In the genomic region with DNA sequence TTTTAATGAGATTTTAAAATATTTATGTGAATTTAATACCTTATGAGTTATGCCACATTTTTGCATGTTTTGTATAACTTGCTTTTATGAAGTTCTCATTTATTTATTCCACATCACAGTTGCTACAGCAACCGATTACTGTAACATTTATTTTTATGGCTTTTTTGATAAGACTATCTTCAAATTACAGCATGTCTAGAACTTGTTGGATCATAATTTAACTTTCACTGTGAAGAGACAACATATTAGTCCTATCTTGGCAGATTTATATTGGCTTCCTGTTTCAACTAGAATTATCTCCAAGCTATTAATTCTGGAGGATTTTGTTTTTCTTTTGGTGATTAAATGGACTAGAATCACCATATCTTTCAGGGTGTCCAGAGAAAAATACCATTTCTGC, we compare ENCODE assay signal across 15 cellular contexts.
DNase-seq lines count a peak whose midpoint lies in the region; ATAC-seq, FAIRE-seq and TF ChIP-seq lines count a peak whose summit lies in the region.
"Had no signal": no experiment of that assay in that cellular context is flagged by ENCODE, and none has a peak within 500 bp of the region (broad histone marks: within the 10 kb centered on the region; RNA-seq: fewer than 3 reads in every experiment).

No MANE protein-coding gene starts in this region.

- H3K27me3 ChIP-seq in ACC112 (ENCODE audit: insufficient read depth, low read length) (no peaks in the 10 kb centered on the region), small intestine (ENCODE audit: control insufficient read depth in 2 of 2, insufficient read depth in 2 of 2, low read length in 2 of 2) (no peaks in the 10 kb centered on the region), upper lobe of right lung (no peaks in the 10 kb centered on the region), neuronal stem cell (ENCODE audit: control insufficient read depth in 3 of 3, insufficient read depth in 3 of 3, low read depth in 1 of 3, low read length in 3 of 3) (no peaks in the 10 kb centered on the region)
- H3K27me3 ChIP-seq: BLaER1 treated with 17β-estradiol and CSF1 and Interleukin-3, amounts not matched to agents 10 nM and 100 nM had no signal

- no peak overlapping the region for H3K14ac ChIP-seq in neuronal stem cell (ENCODE audit: low read length)

- H2AFZ ChIP-seq in ACC112 (ENCODE audit: low read length, unreplicated experiment) (peak overlapping the region; percentile 25), neuronal stem cell (ENCODE audit: low read length) (no peak overlapping the region)

- H3K9me3 Mint-ChIP-seq in activated T-helper 2 cell treated with anti-CD3 and anti-CD28 coated beads, Interferon-gamma antibody, Interleukin-2, Interleukin-4, amounts not matched to agents 10 μg/mL and 5 μg/mL and 100 μg/mL, durations not matched to agents 14 hours and 24 hours and 36 hours: peaks cover 1% of the 10 kb centered on the region

- H3K4me1 ChIP-seq in ACC112 (ENCODE audit: control insufficient read depth, insufficient read depth, low read length, unreplicated experiment) (no peaks in the 10 kb centered on the region), small intestine (ENCODE audit: control insufficient read depth in 2 of 2, insufficient read depth in 1 of 2, low read depth in 1 of 2, low read length in 1 of 2) (no peaks in the 10 kb centered on the region), upper lobe of right lung (no peaks in the 10 kb centered on the region), neuronal stem cell (ENCODE audit: control insufficient read depth in 2 of 2, insufficient read depth in 1 of 2, low read depth in 1 of 2, low read length in 2 of 2) (no peaks in the 10 kb centered on the region)

- H3K4me2 ChIP-seq in neuronal stem cell (ENCODE audit: insufficient read depth, low read length, poor library complexity, severe bottlenecking): no peak overlapping the region
- H3K4me2 ChIP-seq: BLaER1 treated with 17β-estradiol and CSF1 and Interleukin-3, amounts not matched to agents 10 nM and 100 nM had no signal

- H2BK120ac ChIP-seq in neuronal stem cell (ENCODE audit: low read depth, low read length): no peak overlapping the region

- H3K4me3 Mint-ChIP-seq in activated T-helper 2 cell treated with anti-CD3 and anti-CD28 coated beads, Interferon-gamma antibody, Interleukin-2, Interleukin-4, amounts not matched to agents 10 μg/mL and 5 μg/mL and 100 μg/mL, durations not matched to agents 14 hours and 24 hours and 36 hours (ENCODE audit: low read depth): no peak overlapping the region
- H3K4me3 Mint-ChIP-seq: CD4-positive, CD25-positive, alpha-beta regulatory T cell had no signal

- H3K4me3 ChIP-seq in ACC112 (ENCODE audit: low read depth, low read length) (no peak overlapping the region), fibroblast of villous mesenchyme (ENCODE audit: low read depth, low read length) (no peak overlapping the region), small intestine (ENCODE audit: low read depth in 1 of 2, low read length in 2 of 2) (no peak overlapping the region), upper lobe of right lung (no peak overlapping the region), neuronal stem cell (ENCODE audit: low read length in 2 of 2) (no peak overlapping the region)
- H3K4me3 ChIP-seq: BLaER1 treated with 17β-estradiol and CSF1 and Interleukin-3, amounts not matched to agents 10 nM and 100 nM had no signal

- intact Hi-C loops in upper lobe of right lung (cut with DNase I): no loop called here
- intact Hi-C loops in activated T-helper 2 cell treated with anti-CD3 and anti-CD28 coated beads, Interferon-gamma antibody, Interleukin-2, Interleukin-4, amounts not matched to agents 10 μg/mL and 5 μg/mL and 100 μg/mL, durations not matched to agents 14 hours and 24 hours and 36 hours (cut with micrococcal nuclease): no loop called here

- FAIRE-seq in small intestine (lab: Jason Lieb, UNC): no peak
- FAIRE-seq: GM19239 had no signal

- no peak overlapping the region for H3K27ac ChIP-seq in ACC112 (ENCODE audit: low read depth, low read length)
- no peak overlapping the region for H3K27ac ChIP-seq in small intestine (ENCODE audit: low read depth in 1 of 2, low read length in 1 of 2)
- no peak overlapping the region for H3K27ac ChIP-seq in upper lobe of right lung
- no peak overlapping the region for H3K27ac ChIP-seq in neuronal stem cell (replicated peaks; ENCODE audit: low read length)
- H3K27ac ChIP-seq: 22Rv1; BLaER1 treated with 17β-estradiol and CSF1 and Interleukin-3, amounts not matched to agents 10 nM and 100 nM had no signal

- H3K18ac ChIP-seq in neuronal stem cell (ENCODE audit: low read length): no peak overlapping the region

- H3K79me2 ChIP-seq in ACC112 (ENCODE audit: control insufficient read depth, insufficient read depth, low read length, unreplicated experiment): no peaks in the 10 kb centered on the region

- no peak overlapping the region for H3K23ac ChIP-seq in neuronal stem cell (ENCODE audit: low read depth, low read length, poor library complexity)

- H4K91ac ChIP-seq in neuronal stem cell (ENCODE audit: low read depth, low read length, poor library complexity): no peak overlapping the region

- no peak overlapping the region for H2BK12ac ChIP-seq in neuronal stem cell (ENCODE audit: low read length)

- 18 to 57% (median 44%) methylated on average over 1 of the region's 1 CpG for WGBS in small intestine, 3 donors
- WGBS in neuronal stem cell (ENCODE audit: extremely low coverage in 2 of 2, insufficient read length in 2 of 2, insufficient replicate concordance in 1 of 2), 2 donors: no CpG with 5 or more reads among the region's 1 CpG

- no peak overlapping the region for H3K4ac ChIP-seq in neuronal stem cell (ENCODE audit: low read length)

- H3K36me3 ChIP-seq in ACC112 (ENCODE audit: insufficient read depth, low read length) (no peaks in the 10 kb centered on the region), small intestine (ENCODE audit: control insufficient read depth in 2 of 2, insufficient read depth in 2 of 2, low read length in 2 of 2) (no peaks in the 10 kb centered on the region), upper lobe of right lung (no peaks in the 10 kb centered on the region), neuronal stem cell (replicated peaks in 1 of 2; ENCODE audit: control insufficient read depth in 2 of 2, insufficient read depth in 2 of 2, low read length in 2 of 2) (no peaks in the 10 kb centered on the region)
- H3K36me3 ChIP-seq: BLaER1 treated with 17β-estradiol and CSF1 and Interleukin-3, amounts not matched to agents 10 nM and 100 nM had no signal

- H3K4me1 Mint-ChIP-seq in activated T-helper 2 cell treated with anti-CD3 and anti-CD28 coated beads, Interferon-gamma antibody, Interleukin-2, Interleukin-4, amounts not matched to agents 10 μg/mL and 5 μg/mL and 100 μg/mL, durations not matched to agents 14 hours and 24 hours and 36 hours (ENCODE audit: low read depth): no peaks in the 10 kb centered on the region
- H3K4me1 Mint-ChIP-seq: CD4-positive, CD25-positive, alpha-beta regulatory T cell had no signal

- no peaks in the 10 kb centered on the region for H3K36me3 Mint-ChIP-seq in activated T-helper 2 cell treated with anti-CD3 and anti-CD28 coated beads, Interferon-gamma antibody, Interleukin-2, Interleukin-4, amounts not matched to agents 10 μg/mL and 5 μg/mL and 100 μg/mL, durations not matched to agents 14 hours and 24 hours and 36 hours (ENCODE audit: low read depth)
- H3K36me3 Mint-ChIP-seq: CD4-positive, CD25-positive, alpha-beta regulatory T cell had no signal

- TF ChIP-seq CTCF in fibroblast of villous mesenchyme (IDR thresholded peaks at IDR 0.05; ENCODE audit: insufficient read depth, low read depth, low read length) (no peak), upper lobe of right lung (IDR thresholded peaks at IDR 0.05) (no peak)

- no peak overlapping the region for H3K9ac ChIP-seq in neuronal stem cell (ENCODE audit: low read depth, low read length, poor library complexity)
- H3K9ac ChIP-seq: BLaER1 treated with 17β-estradiol and CSF1 and Interleukin-3, amounts not matched to agents 10 nM and 100 nM had no signal

- no peak for ATAC-seq in upper lobe of right lung
- ATAC-seq: HCT116 had no signal

- H3K9me3 ChIP-seq in small intestine (ENCODE audit: control insufficient read depth, low read depth) (no peaks in the 10 kb centered on the region), upper lobe of right lung (no peaks in the 10 kb centered on the region), neuronal stem cell (replicated peaks in 1 of 2; ENCODE audit: control insufficient read depth in 2 of 2, insufficient read depth in 1 of 2, low read depth in 1 of 2, low read length in 2 of 2) (peaks cover 0 to 1% of the 10 kb centered on the region in 2 donors)
- H3K9me3 ChIP-seq: BLaER1 treated with 17β-estradiol and CSF1 and Interleukin-3, amounts not matched to agents 10 nM and 100 nM had no signal

- DNase-seq in OCI-M1 (lab: John Stamatoyannopoulos, UW): peak; percentile 55
- DNase-seq in fibroblast of villous mesenchyme (ENCODE audit: low read depth): peak; percentile 64
- peak; percentile 63 for DNase-seq in small intestine
- no peak for DNase-seq in upper lobe of right lung
- no peak for DNase-seq in neuronal stem cell (ENCODE audit: low spot score)
- no peak for DNase-seq in activated T-helper 2 cell treated with anti-CD3 and anti-CD28 coated beads, Interferon-gamma antibody, Interleukin-2, Interleukin-4, amounts not matched to agents 10 μg/mL and 5 μg/mL and 100 μg/mL, durations not matched to agents 14 hours and 24 hours and 36 hours (ENCODE audit: low spot score)
- DNase-seq: CD4-positive, CD25-positive, alpha-beta regulatory T cell; DMS53; GF-D8; IMR-90 had no signal

- no peaks in the 10 kb centered on the region for H3K79me1 ChIP-seq in neuronal stem cell (ENCODE audit: low read depth, low read length)

- H2BK15ac ChIP-seq in neuronal stem cell (ENCODE audit: low read length): no peak overlapping the region

- no peaks in the 10 kb centered on the region for H3K27me3 Mint-ChIP-seq in activated T-helper 2 cell treated with anti-CD3 and anti-CD28 coated beads, Interferon-gamma antibody, Interleukin-2, Interleukin-4, amounts not matched to agents 10 μg/mL and 5 μg/mL and 100 μg/mL, durations not matched to agents 14 hours and 24 hours and 36 hours (ENCODE audit: low read depth)
- H3K27me3 Mint-ChIP-seq: CD4-positive, CD25-positive, alpha-beta regulatory T cell had no signal

- H2BK5ac ChIP-seq in neuronal stem cell (ENCODE audit: low read length): no peak overlapping the region

- H3K27ac Mint-ChIP-seq in activated T-helper 2 cell treated with anti-CD3 and anti-CD28 coated beads, Interferon-gamma antibody, Interleukin-2, Interleukin-4, amounts not matched to agents 10 μg/mL and 5 μg/mL and 100 μg/mL, durations not matched to agents 14 hours and 24 hours and 36 hours: no peak overlapping the region
- H3K27ac Mint-ChIP-seq: CD4-positive, CD25-positive, alpha-beta regulatory T cell had no signal

- no peak overlapping the region for H2AK5ac ChIP-seq in neuronal stem cell (ENCODE audit: low read depth, low read length)

- no peak overlapping the region for H4K8ac ChIP-seq in neuronal stem cell (ENCODE audit: low read depth, low read length)

Comparison
In these comparisons a context has a peak if more than half of its experiments do, and no peak if none do; other contexts are left out.
1. DNase-seq: peak in OCI-M1 (single experiment), fibroblast of villous mesenchyme (single experiment) and small intestine (single experiment); none in upper lobe of right lung (single experiment), neuronal stem cell (single experiment) and activated T-helper 2 cell treated with anti-CD3 and anti-CD28 coated beads, Interferon-gamma antibody, Interleukin-2, Interleukin-4, amounts not matched to agents 10 μg/mL and 5 μg/mL and 100 μg/mL, durations not matched to agents 14 hours and 24 hours and 36 hours (single experiment).